Comparison of ENCODE assay signal across 1 cellular context in genomic region chr15:90882781-90883525, GRCh38.
TF ChIP-seq lines count a peak whose summit lies in the region.

No MANE protein-coding gene starts in this region.

TF ChIP-seq in endothelial cell of umbilical vein, 7 proteins besides CTCF, POLR2A, EP300 and RAD21 (continued from another document):
- TF ChIP-seq MAX (IDR thresholded peaks at IDR 0.05; ENCODE audit: insufficient read depth, insufficient read length), result no peak
- no peak for TF ChIP-seq POLR2AphosphoS5 (IDR thresholded peaks at IDR 0.05; ENCODE audit: insufficient read depth, low read depth, low read length)
